In the genomic region with DNA sequence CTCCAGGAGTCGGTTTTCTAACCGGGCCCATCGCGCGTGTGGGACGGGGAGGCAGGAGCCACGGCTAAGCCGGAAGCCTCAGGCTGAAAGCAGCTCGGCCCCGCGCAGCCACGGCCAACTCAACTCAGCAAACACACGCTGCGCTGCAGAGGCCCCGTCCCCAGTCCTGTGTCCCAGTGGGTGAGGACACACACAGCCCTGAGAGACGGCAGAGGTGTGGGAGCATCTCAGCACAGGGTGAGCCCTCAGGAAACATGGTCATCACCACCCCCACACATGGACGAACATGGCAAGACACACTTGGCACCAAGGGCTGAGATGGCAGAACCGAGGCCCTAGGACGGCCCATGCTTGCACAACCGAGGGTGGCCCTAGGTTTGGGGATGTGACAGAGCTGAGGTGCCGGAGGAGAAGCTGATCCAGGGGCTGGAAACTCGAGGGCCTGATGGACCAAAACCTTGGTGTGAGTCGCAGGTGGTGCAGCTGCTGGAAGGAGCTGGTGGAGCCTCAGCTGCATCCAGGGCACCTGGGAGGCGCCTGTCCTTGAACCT, we compare ENCODE assay signal across 1 cellular context.
TF ChIP-seq lines count a peak whose summit lies in the region.

No MANE protein-coding gene starts in this region.

TF ChIP-seq in HepG2, 621 proteins besides CTCF, POLR2A, EP300 and RAD21:
- TF ChIP-seq ZNF354B (CRISPR knock-in tag; IDR thresholded peaks at IDR 0.05) (no peak), ZNF816 (CRISPR knock-in tag; IDR thresholded peaks at IDR 0.05; ENCODE audit: borderline replicate concordance) (no peak), SNAI1 (CRISPR knock-in tag; IDR thresholded peaks at IDR 0.05; ENCODE audit: borderline replicate concordance) (no peak), ZFP36 (IDR thresholded peaks at IDR 0.05; ENCODE audit: borderline replicate concordance, low read depth, low read length, partially characterized antibody) (no peak), U2AF1 (optimal IDR thresholded peaks at IDR 0.05; ENCODE audit: low read depth, low read length) (no peak), KDM5B (CRISPR knock-in tag; IDR thresholded peaks at IDR 0.05; ENCODE audit: borderline replicate concordance) (no peak), MZF1 (CRISPR knock-in tag; IDR thresholded peaks at IDR 0.05; ENCODE audit: borderline replicate concordance) (no peak), ZBTB38 (CRISPR knock-in tag; IDR thresholded peaks at IDR 0.05) (no peak), ZNF543 (CRISPR knock-in tag; IDR thresholded peaks at IDR 0.05) (no peak), ZFP36L2 (CRISPR knock-in tag; IDR thresholded peaks at IDR 0.05) (no peak)
- TF ChIP-seq, protein P1, sequence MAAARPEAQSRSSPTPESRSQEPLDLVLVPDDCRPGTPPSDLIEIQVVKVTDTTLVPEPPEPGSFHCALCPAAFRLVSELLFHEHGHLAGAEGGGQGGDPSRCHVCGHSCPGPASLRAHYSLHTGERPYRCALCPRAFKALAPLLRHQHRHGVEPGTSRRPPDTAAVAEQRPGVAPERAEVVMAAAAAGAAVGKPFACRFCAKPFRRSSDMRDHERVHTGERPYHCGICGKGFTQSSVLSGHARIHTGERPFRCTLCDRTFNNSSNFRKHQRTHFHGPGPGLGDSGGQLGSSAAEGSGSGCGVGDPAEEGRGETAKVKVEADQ (CRISPR knock-in tag; IDR thresholded peaks at IDR 0.05; ENCODE audit: borderline replicate concordance): no peak
